In genomic region chr14:56875104-56875675, GRCh38 we compare ENCODE assay signal across 4 cellular contexts.
"Had no signal": no experiment of that assay in that cellular context is flagged by ENCODE, and none has a peak within 500 bp of the region (broad histone marks: within the 10 kb centered on the region; RNA-seq: fewer than 3 reads in every experiment).

No MANE protein-coding gene starts in this region.

- H3K9ac ChIP-seq: KMS-11 had no signal

- H3K27ac ChIP-seq: KMS-11 had no signal

- H3K4me2 ChIP-seq: GM23338, KMS-11 had no signal

- H3K9me3 Mint-ChIP-seq: GM23338 had no signal

- H3K27ac Mint-ChIP-seq: GM23338 had no signal

- DNase-seq: IMR-90 had no signal

- H3K36me3 ChIP-seq: HAP-1 had no signal

- H3K4me3 Mint-ChIP-seq: GM23338 had no signal

- H3K4me3 ChIP-seq: GM23338, HAP-1 had no signal

- H3K9me3 ChIP-seq: HAP-1 had no signal

- H2AFZ ChIP-seq: GM23338 had no signal
